1 cellular context compared by ENCODE assay signal in the genomic region with DNA sequence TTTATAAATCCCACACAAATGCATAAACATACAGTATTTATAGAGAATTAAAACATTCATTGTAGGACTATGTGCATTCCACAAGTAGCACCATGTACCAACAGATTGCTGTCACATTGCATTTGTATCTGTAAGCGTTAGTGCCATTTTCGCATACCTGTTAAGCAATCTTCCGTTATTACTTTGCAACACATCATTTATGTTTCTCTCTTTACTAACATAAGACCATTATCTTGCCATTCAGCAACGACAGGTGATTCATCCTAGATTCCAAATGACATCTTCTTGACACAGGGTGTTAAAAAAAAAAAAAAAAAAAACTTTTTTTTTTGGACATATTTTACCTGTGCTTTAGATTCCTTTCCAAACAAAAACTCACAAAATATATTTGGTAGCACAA.
"Had no signal": no experiment of that assay in that cellular context is flagged by ENCODE, and none has a peak within 500 bp of the region (broad histone marks: within the 10 kb centered on the region; RNA-seq: fewer than 3 reads in every experiment).

No MANE protein-coding gene starts in this region.

- ATAC-seq: GM12878 had no signal

- H3K4me3 ChIP-seq: GM12878 had no signal
